In the genomic region with DNA sequence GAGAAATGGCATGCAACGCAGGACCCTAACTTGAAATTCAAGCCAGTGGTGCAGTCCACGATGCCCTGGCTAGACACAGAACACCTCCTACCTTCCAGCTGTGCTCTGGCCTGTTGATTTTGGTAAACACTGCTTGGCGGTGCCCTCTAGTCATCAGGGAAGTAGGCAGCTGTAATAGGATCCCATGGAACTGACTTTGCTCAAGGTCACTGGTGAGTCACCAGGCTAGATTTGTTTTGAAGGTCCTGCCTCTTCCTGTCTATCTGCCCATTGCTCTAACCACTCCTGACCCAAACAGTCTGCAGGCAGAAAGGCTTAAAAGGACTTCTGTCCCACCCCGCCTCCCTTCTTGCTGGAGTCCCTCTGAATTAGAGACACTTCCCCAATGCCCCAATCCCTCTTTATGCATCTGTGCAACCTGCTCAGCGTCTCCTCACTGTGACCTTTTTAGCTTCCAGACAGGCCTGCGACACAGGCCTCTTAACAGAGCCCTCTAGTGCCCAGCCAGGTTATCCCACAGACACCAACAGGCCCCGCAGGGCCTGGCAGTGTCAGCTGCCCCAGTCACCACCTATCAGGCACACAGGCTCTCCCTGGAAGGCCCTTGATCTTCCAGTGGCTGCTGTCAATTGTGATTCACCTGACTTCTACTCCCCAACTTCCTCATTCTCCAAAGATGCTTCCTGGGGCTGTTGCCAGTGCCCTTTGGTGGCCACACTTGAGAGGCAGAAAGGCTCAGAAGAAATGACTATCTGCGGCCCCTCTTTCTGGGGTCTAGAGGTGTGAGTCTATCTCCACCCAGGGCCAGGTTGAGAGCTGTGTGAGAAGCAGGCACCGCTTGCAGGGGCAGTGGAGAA, we compare ENCODE assay signal across 1 cellular context.
TF ChIP-seq lines count a peak whose summit lies in the region.

No MANE protein-coding gene starts in this region.

TF ChIP-seq in HepG2, 621 proteins besides CTCF, POLR2A, EP300 and RAD21 (continued from another document and continues in another):
- TF ChIP-seq, protein P1, sequence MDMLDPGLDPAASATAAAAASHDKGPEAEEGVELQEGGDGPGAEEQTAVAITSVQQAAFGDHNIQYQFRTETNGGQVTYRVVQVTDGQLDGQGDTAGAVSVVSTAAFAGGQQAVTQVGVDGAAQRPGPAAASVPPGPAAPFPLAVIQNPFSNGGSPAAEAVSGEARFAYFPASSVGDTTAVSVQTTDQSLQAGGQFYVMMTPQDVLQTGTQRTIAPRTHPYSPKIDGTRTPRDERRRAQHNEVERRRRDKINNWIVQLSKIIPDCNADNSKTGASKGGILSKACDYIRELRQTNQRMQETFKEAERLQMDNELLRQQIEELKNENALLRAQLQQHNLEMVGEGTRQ (IDR thresholded peaks at IDR 0.05; ENCODE audit: low read depth, low read length), result peak; percentile 53
- TF ChIP-seq, protein P1 (CRISPR knock-in tag; IDR thresholded peaks at IDR 0.05; ENCODE audit: borderline replicate concordance), result peak; percentile 42
- TF ChIP-seq KLF11 (CRISPR knock-in tag; IDR thresholded peaks at IDR 0.05) (peak; percentile 69), SNAI1 (CRISPR knock-in tag; IDR thresholded peaks at IDR 0.05; ENCODE audit: borderline replicate concordance) (no peak), PRMT3 (CRISPR knock-in tag; IDR thresholded peaks at IDR 0.05; ENCODE audit: borderline replicate concordance, low read depth) (no peak), SRSF1 (optimal IDR thresholded peaks at IDR 0.05; ENCODE audit: low read depth, low read length) (no peak), ZSCAN20 (CRISPR knock-in tag; IDR thresholded peaks at IDR 0.05; ENCODE audit: borderline replicate concordance) (no peak), SETDB1 (CRISPR knock-in tag; IDR thresholded peaks at IDR 0.05; ENCODE audit: borderline replicate concordance) (no peak), ZNF44 (CRISPR knock-in tag; IDR thresholded peaks at IDR 0.05) (no peak), ATF1 (CRISPR knock-in tag; IDR thresholded peaks at IDR 0.05) (no peak; the same call in 1 of the 2 replicates), ZNF207 (IDR thresholded peaks at IDR 0.05; ENCODE audit: borderline replicate concordance) (no peak), ZNF570 (CRISPR knock-in tag; IDR thresholded peaks at IDR 0.05; ENCODE audit: borderline replicate concordance) (no peak; the same call in 1 of the 2 replicates), IKZF4 (CRISPR knock-in tag; IDR thresholded peaks at IDR 0.05; ENCODE audit: borderline replicate concordance, low read depth, not compliant biosample characterization) (no peak), EED (CRISPR knock-in tag; IDR thresholded peaks at IDR 0.05) (no peak), ZNF17 (CRISPR knock-in tag; IDR thresholded peaks at IDR 0.05) (no peak), ZNF121 (CRISPR knock-in tag; IDR thresholded peaks at IDR 0.05) (no peak; the same call in 1 of the 2 replicates)
- TF ChIP-seq, protein P2, sequence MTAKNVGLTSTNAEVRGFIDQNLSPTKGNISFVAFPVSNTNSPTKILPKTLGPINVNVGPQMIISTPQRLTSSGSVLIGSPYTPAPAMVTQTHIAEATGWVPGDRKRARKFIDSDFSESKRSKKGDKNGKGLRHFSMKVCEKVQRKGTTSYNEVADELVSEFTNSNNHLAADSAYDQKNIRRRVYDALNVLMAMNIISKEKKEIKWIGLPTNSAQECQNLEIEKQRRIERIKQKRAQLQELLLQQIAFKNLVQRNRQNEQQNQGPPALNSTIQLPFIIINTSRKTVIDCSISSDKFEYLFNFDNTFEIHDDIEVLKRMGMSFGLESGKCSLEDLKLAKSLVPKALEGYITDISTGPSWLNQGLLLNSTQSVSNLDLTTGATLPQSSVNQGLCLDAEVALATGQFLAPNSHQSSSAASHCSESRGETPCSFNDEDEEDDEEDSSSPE (CRISPR knock-in tag; IDR thresholded peaks at IDR 0.05), result peak; percentile 44; the same call in 1 of the 2 replicates
- TF ChIP-seq, protein P3, sequence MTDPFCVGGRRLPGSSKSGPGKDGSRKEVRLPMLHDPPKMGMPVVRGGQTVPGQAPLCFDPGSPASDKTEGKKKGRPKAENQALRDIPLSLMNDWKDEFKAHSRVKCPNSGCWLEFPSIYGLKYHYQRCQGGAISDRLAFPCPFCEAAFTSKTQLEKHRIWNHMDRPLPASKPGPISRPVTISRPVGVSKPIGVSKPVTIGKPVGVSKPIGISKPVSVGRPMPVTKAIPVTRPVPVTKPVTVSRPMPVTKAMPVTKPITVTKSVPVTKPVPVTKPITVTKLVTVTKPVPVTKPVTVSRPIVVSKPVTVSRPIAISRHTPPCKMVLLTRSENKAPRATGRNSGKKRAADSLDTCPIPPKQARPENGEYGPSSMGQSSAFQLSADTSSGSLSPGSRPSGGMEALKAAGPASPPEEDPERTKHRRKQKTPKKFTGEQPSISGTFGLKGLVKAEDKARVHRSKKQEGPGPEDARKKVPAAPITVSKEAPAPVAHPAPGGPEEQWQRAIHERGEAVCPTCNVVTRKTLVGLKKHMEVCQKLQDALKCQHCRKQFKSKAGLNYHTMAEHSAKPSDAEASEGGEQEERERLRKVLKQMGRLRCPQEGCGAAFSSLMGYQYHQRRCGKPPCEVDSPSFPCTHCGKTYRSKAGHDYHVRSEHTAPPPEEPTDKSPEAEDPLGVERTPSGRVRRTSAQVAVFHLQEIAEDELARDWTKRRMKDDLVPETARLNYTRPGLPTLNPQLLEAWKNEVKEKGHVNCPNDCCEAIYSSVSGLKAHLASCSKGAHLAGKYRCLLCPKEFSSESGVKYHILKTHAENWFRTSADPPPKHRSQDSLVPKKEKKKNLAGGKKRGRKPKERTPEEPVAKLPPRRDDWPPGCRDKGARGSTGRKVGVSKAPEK (CRISPR knock-in tag; IDR thresholded peaks at IDR 0.05; ENCODE audit: borderline replicate concordance), result no peak
- TF ChIP-seq, protein P4, sequence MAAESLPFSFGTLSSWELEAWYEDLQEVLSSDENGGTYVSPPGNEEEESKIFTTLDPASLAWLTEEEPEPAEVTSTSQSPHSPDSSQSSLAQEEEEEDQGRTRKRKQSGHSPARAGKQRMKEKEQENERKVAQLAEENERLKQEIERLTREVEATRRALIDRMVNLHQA (CRISPR knock-in tag; IDR thresholded peaks at IDR 0.05), result no peak
- TF ChIP-seq, protein P5, sequence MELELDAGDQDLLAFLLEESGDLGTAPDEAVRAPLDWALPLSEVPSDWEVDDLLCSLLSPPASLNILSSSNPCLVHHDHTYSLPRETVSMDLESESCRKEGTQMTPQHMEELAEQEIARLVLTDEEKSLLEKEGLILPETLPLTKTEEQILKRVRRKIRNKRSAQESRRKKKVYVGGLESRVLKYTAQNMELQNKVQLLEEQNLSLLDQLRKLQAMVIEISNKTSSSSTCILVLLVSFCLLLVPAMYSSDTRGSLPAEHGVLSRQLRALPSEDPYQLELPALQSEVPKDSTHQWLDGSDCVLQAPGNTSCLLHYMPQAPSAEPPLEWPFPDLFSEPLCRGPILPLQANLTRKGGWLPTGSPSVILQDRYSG (CRISPR knock-in tag; IDR thresholded peaks at IDR 0.05), result 0 out of 2 replicates have a peak, but pooled peaks have one; percentile 17
- TF ChIP-seq, protein P6, sequence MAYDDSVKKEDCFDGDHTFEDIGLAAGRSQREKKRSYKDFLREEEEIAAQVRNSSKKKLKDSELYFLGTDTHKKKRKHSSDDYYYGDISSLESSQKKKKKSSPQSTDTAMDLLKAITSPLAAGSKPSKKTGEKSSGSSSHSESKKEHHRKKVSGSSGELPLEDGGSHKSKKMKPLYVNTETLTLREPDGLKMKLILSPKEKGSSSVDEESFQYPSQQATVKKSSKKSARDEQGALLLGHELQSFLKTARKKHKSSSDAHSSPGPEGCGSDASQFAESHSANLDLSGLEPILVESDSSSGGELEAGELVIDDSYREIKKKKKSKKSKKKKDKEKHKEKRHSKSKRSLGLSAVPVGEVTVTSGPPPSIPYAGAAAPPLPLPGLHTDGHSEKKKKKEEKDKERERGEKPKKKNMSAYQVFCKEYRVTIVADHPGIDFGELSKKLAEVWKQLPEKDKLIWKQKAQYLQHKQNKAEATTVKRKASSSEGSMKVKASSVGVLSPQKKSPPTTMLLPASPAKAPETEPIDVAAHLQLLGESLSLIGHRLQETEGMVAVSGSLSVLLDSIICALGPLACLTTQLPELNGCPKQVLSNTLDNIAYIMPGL (CRISPR knock-in tag; IDR thresholded peaks at IDR 0.05; ENCODE audit: borderline replicate concordance in 1 of 2, low read depth in 1 of 2), result peak; percentile 53 to 79; a peak in 3 of 4 replicates
- TF ChIP-seq, protein P7, sequence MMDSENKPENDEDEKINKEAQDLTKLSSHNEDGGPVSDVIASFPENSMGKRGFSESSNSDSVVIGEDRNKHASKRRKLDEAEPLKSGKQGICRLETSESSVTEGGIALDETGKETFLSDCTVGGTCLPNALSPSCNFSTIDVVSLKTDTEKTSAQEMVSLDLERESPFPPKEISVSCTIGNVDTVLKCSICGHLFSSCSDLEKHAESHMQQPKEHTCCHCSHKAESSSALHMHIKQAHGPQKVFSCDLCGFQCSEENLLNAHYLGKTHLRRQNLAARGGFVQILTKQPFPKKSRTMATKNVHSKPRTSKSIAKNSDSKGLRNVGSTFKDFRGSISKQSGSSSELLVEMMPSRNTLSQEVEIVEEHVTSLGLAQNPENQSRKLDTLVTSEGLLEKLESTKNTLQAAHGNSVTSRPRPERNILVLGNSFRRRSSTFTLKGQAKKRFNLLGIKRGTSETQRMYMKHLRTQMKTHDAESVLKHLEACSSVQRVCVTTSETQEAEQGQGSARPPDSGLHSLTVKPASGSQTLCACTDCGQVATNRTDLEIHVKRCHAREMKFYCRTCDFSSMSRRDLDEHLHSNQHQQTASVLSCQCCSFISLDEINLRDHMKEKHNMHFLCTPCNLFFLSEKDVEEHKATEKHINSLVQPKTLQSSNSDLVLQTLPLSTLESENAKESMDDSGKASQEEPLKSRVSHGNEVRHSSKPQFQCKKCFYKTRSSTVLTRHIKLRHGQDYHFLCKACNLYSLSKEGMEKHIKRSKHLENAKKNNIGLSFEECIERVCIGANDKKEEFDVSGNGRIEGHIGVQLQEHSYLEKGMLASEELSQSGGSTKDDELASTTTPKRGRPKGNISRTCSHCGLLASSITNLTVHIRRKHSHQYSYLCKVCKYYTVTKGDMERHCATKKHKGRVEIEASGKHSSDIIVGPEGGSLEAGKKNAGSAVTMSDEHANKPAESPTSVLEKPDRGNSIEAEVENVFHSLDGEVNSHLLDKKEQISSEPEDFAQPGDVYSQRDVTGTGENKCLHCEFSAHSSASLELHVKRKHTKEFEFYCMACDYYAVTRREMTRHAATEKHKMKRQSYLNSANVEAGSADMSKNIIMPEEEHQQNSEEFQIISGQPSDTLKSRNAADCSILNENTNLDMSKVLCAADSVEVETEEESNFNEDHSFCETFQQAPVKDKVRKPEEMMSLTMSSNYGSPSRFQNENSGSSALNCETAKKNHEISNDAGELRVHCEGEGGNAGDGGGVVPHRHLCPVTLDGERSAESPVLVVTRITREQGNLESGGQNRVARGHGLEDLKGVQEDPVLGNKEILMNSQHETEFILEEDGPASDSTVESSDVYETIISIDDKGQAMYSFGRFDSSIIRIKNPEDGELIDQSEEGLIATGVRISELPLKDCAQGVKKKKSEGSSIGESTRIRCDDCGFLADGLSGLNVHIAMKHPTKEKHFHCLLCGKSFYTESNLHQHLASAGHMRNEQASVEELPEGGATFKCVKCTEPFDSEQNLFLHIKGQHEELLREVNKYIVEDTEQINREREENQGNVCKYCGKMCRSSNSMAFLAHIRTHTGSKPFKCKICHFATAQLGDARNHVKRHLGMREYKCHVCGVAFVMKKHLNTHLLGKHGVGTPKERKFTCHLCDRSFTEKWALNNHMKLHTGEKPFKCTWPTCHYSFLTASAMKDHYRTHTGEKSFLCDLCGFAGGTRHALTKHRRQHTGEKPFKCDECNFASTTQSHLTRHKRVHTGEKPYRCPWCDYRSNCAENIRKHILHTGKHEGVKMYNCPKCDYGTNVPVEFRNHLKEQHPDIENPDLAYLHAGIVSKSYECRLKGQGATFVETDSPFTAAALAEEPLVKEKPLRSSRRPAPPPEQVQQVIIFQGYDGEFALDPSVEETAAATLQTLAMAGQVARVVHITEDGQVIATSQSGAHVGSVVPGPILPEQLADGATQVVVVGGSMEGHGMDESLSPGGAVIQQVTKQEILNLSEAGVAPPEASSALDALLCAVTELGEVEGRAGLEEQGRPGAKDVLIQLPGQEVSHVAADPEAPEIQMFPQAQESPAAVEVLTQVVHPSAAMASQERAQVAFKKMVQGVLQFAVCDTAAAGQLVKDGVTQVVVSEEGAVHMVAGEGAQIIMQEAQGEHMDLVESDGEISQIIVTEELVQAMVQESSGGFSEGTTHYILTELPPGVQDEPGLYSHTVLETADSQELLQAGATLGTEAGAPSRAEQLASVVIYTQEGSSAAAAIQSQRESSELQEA (CRISPR knock-in tag; IDR thresholded peaks at IDR 0.05; ENCODE audit: not compliant biosample characterization), result no peak
- TF ChIP-seq, protein P8, sequence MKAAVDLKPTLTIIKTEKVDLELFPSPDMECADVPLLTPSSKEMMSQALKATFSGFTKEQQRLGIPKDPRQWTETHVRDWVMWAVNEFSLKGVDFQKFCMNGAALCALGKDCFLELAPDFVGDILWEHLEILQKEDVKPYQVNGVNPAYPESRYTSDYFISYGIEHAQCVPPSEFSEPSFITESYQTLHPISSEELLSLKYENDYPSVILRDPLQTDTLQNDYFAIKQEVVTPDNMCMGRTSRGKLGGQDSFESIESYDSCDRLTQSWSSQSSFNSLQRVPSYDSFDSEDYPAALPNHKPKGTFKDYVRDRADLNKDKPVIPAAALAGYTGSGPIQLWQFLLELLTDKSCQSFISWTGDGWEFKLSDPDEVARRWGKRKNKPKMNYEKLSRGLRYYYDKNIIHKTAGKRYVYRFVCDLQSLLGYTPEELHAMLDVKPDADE (CRISPR knock-in tag; IDR thresholded peaks at IDR 0.05), result no peak
- TF ChIP-seq, protein P9, sequence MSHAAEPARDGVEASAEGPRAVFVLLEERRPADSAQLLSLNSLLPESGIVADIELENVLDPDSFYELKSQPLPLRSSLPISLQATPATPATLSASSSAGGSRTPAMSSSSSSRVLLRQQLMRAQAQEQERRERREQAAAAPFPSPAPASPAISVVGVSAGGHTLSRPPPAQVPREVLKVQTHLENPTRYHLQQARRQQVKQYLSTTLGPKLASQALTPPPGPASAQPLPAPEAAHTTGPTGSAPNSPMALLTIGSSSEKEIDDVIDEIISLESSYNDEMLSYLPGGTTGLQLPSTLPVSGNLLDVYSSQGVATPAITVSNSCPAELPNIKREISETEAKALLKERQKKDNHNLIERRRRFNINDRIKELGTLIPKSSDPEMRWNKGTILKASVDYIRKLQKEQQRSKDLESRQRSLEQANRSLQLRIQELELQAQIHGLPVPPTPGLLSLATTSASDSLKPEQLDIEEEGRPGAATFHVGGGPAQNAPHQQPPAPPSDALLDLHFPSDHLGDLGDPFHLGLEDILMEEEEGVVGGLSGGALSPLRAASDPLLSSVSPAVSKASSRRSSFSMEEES (CRISPR knock-in tag; IDR thresholded peaks at IDR 0.05), result peak; percentile 89
